ENCODE assay signal across 8 cellular contexts in the genomic region with DNA sequence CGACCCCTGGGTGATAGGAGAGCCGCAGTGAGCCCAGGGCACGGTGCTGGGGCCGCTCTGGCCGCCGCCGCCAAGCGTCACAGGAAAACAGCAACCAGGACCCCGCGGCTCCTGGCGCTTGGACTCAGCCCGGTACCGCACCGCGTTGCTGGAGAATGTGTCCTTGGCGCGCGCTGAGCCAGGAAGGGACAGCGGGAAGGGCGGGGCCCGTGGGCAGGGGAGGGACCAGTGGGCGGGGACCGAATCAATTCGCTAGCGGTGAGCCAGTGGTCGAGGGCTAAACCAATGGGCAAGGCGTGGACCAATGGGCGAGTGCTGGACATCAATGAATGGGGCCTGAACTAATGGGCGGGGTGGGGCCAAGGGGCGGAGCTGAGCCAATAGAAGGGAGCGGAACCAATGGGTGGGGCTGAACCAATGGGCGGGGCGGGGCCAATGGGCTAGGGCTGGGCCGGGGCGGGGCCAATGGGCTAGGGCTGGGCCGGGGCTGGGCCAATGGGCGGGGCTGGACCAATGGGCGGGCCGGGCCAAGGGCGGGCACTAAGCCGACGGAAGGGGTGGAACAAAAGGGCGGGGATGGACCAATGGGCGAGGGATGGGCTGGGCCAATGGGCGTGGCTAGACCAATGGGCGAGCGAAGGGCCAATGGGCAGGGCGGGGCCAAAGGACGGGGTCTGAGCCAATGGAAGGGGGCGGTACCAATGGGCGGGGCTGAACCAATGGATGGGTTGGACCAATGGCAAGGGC. TPM values are rescaled to one million over a fixed set of nuclear protein-coding genes. Genes with fewer than 3 reads are reported as not detected.
A peak's percentile ranks its signal among the peaks of the same experiment; 100 is the strongest.
DNase-seq lines count a peak whose midpoint lies in the region; TF ChIP-seq lines count a peak whose summit lies in the region.

No MANE protein-coding gene starts in this region.

- H3K27me3 Mint-ChIP-seq in neural progenitor cell (ENCODE audit: insufficient read depth, low read depth) = peaks cover 8% of the 10 kb centered on the region

- H3K4me2 ChIP-seq in neural progenitor cell = peak overlapping the region; percentile 88

- peaks cover 18% of the 10 kb centered on the region for H3K4me1 Mint-ChIP-seq in neural progenitor cell

- H3K27ac ChIP-seq in neural progenitor cell = no peak overlapping the region

- no peaks in the 10 kb centered on the region for H3K36me3 ChIP-seq in neural progenitor cell

- peaks cover 24% of the 10 kb centered on the region for H3F3A ChIP-seq in neural progenitor cell (ENCODE audit: low read depth)

- H2AFZ ChIP-seq in neural progenitor cell (replicated peaks) = no peak overlapping the region

- H3K9ac ChIP-seq in neural progenitor cell = peak overlapping the region; percentile 56

- H3K4me3 ChIP-seq in neural progenitor cell = peak overlapping the region; percentile 77

- peaks cover 6% of the 10 kb centered on the region for H3K27me3 ChIP-seq in neural progenitor cell

- H3K4me3 Mint-ChIP-seq in neural progenitor cell = peak overlapping the region; percentile 98

- no peaks in the 10 kb centered on the region for H3K79me2 ChIP-seq in neural progenitor cell (ENCODE audit: low read depth)

- no peaks in the 10 kb centered on the region for H3K4me1 ChIP-seq in neural progenitor cell

- no peaks in the 10 kb centered on the region for H3K36me3 Mint-ChIP-seq in neural progenitor cell

- no peaks in the 10 kb centered on the region for H4K20me1 ChIP-seq in neural progenitor cell (ENCODE audit: low read depth)

- H3K9me3 ChIP-seq in neural progenitor cell (ENCODE audit: low read depth) = no peaks in the 10 kb centered on the region

- no peak for TF ChIP-seq CTCF in neural progenitor cell (IDR thresholded peaks at IDR 0.05)

- DNase-seq in EL = peak; percentile 99
- DNase-seq in H4 (ENCODE audit: low spot score) = peak; percentile 98
- peak; percentile 99 for DNase-seq in M059J (ENCODE audit: low read depth)
- DNase-seq in SHP77 treated with DMSO at 0.1 percent for 48 hours (lab: John Stamatoyannopoulos, UW) = peak; percentile 97
- DNase-seq in activated gamma-delta T cell treated with anti-CD3 and anti-CD28 coated beads, Interleukin-2, amount 50 U/mL, for 16 hours (ENCODE audit: low read depth) = peak; percentile 79
- peak; percentile 98 for DNase-seq in foreskin melanocyte
- peak; percentile 98 for DNase-seq in neural progenitor cell (ENCODE audit: low spot score)
- DNase-seq in stromal cell of bone marrow (ENCODE audit: low read depth) = peak; percentile 99

- H3K9me3 Mint-ChIP-seq in neural progenitor cell = no peaks in the 10 kb centered on the region

- H3K27ac Mint-ChIP-seq in neural progenitor cell = peak overlapping the region; percentile 14

RNA-seq across cellular contexts. Expression of gene FLYWCH1, which starts 6.3 kb away (rescaled TPM):
- 9.1 and 13.1 TPM in 2 replicates for total RNA-seq in H4 (2014; rRNA removed; shearing (Covaris generic))
- total RNA-seq in M059J (2014; rRNA removed; shearing (Covaris generic)) = 27.0 and 34.0 TPM in 2 replicates
- 5.1 and 16.1 TPM in 2 replicates for total RNA-seq in neural progenitor cell (ENCODE audit: low replicate concordance)

RNA-seq across cellular contexts. Expression of gene FLYWCH2, which starts 22.4 kb away (rescaled TPM):
- 57.3 and 77.7 TPM in 2 replicates for total RNA-seq in H4 (2014; rRNA removed; shearing (Covaris generic))
- total RNA-seq in M059J (2014; rRNA removed; shearing (Covaris generic)) = 97.4 and 112 TPM in 2 replicates
- 15.8 and 46.5 TPM in 2 replicates for total RNA-seq in neural progenitor cell (ENCODE audit: low replicate concordance)

RNA-seq across cellular contexts. Expression of gene PRSS22, which starts 47.4 kb away (rescaled TPM):
- total RNA-seq in H4 (2014; rRNA removed; shearing (Covaris generic)) = not detected in 2 replicates
- not detected in 2 replicates for total RNA-seq in M059J (2014; rRNA removed; shearing (Covaris generic))
- total RNA-seq in neural progenitor cell (ENCODE audit: low replicate concordance) = not detected in 2 replicates

RNA-seq across cellular contexts. Expression of gene KREMEN2, which starts 58.7 kb away (rescaled TPM):
- 6.0 and 11.0 TPM in 2 replicates for total RNA-seq in H4 (2014; rRNA removed; shearing (Covaris generic))
- 2.1 and 6.3 TPM in 2 replicates for total RNA-seq in M059J (2014; rRNA removed; shearing (Covaris generic))
- total RNA-seq in neural progenitor cell (ENCODE audit: low replicate concordance) = 0.51 and 5.6 TPM in 2 replicates
